In the genomic region with DNA sequence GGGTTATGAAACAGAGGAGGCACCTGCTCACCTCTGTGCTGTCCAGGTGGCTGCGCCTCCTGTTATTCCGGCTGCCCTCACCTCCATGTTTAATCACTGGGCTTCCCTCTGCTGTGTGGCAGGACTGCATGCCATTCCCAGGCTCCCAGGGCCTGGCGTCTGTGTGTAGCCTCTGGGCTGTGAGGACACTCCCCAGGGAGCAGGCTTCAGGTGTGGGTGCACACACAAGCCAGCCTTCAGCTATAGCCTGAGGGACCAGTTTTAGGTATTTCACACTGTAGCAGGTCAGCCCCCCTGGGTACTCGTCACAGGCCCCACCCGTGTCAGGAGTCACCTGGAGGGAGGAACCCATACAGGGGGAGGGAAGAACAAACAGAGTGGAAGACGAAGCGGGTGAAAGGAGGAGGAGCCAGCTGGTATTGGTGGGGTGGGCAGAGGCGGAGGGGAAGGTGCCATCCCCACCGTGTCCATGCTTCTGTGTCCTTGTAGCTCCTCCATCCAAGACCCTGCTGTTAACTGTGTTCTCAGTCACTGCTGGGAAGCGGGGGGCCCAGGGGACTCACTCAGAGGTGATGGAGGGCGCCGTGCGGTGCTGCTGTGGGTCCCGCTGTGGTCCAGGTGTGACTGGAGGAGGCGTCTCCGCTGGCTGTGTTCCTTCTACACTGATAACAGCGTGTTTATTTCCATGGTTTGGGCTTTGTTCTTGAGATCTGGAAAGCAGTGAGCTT, we compare ENCODE assay signal across 19 cellular contexts.
A peak's percentile ranks its signal among the peaks of the same experiment; 100 is the strongest.
DNase-seq lines count a peak whose midpoint lies in the region; ATAC-seq, FAIRE-seq and TF ChIP-seq lines count a peak whose summit lies in the region.
"Had no signal": no experiment of that assay in that cellular context is flagged by ENCODE, and none has a peak within 500 bp of the region (broad histone marks: within the 10 kb centered on the region; RNA-seq: fewer than 3 reads in every experiment).

No MANE protein-coding gene starts in this region.

- in situ Hi-C loops in ACHN (cut with HindIII; ENCODE audit: low pct_ligation_motif_present, low pct_unique_long_range_greater_than_20kb, low sequenced_read_pairs): no loop called here

- H3K27ac ChIP-seq in RWPE1: peak overlapping the region; percentile 5; the same call in 1 of the 2 replicates
- H3K27ac ChIP-seq in smooth muscle cell (ENCODE audit: low read depth): no peak overlapping the region
- H3K27ac ChIP-seq: breast epithelium, PC-9 had no signal

- TF ChIP-seq CTCF in RWPE1 (conservative IDR thresholded peaks at IDR 0.05; ENCODE audit: low read depth) (no peak), mucosa of descending colon (IDR thresholded peaks at IDR 0.05) (no peak), smooth muscle cell (IDR thresholded peaks at IDR 0.05; ENCODE audit: borderline replicate concordance, insufficient read depth, poor library complexity, severe bottlenecking) (no peak)

- H3K27me3 Mint-ChIP-seq in stimulated activated naive CD8-positive, alpha-beta T cell treated with anti-CD3 and anti-CD28 coated beads, Interleukin-15, Interleukin-2, amounts not matched to agents 100 ng/mL and 50 ng/mL, for 24 hours: no peaks in the 10 kb centered on the region
- H3K27me3 Mint-ChIP-seq: T-cell had no signal

- no peak for DNase-seq in stimulated activated naive CD8-positive, alpha-beta T cell treated with anti-CD3 and anti-CD28 coated beads, Interleukin-15, Interleukin-2, amounts not matched to agents 100 U/mL and 50 U/mL, for 24 hours
- no peak for DNase-seq in RWPE1 (ENCODE audit: low spot score)
- DNase-seq in mucosa of descending colon: peak in 1 of 3 donors; percentile 40
- no peak for DNase-seq in smooth muscle cell (lab: John Stamatoyannopoulos, UW; ENCODE audit: unreplicated experiment)
- no peak for DNase-seq in ACHN
- DNase-seq in GM19239 (ENCODE audit: insufficient read length, low spot score): no peak
- DNase-seq: activated CD4-positive, alpha-beta T cell treated with anti-CD3 and anti-CD28 coated beads, Interleukin-2, amount 50 U/mL, for 48 hours; EL; Karpas-422; stimulated activated CD4-positive, alpha-beta T cell treated with anti-CD3 and anti-CD28 coated beads, Interleukin-1b, Interleukin-23, amount 100 ng/mL, for 48 hours; stimulated activated CD8-positive, alpha-beta memory T cell treated with anti-CD3 and anti-CD28 coated beads, Interleukin-4, amount 100 ng/mL, for 48 hours had no signal

- H3K9me3 Mint-ChIP-seq in stimulated activated naive CD8-positive, alpha-beta T cell treated with anti-CD3 and anti-CD28 coated beads, Interleukin-15, Interleukin-2, amounts not matched to agents 100 ng/mL and 50 ng/mL, for 24 hours: no peaks in the 10 kb centered on the region
- H3K9me3 Mint-ChIP-seq: activated T-helper 1 cell treated with anti-CD3 and anti-CD28 coated beads, Interleukin-12 subunit alpha, Interleukin-12 subunit beta, Interleukin-2, Interleukin-4 antibody, amounts not matched to agents 30 ng/mL and 10 ng/mL and 1 ng/mL, durations not matched to agents 14 hours and 24 hours and 36 hours; T-cell had no signal

- H3K36me3 Mint-ChIP-seq in stimulated activated naive CD8-positive, alpha-beta T cell treated with anti-CD3 and anti-CD28 coated beads, Interleukin-15, Interleukin-2, amounts not matched to agents 100 ng/mL and 50 ng/mL, for 24 hours (ENCODE audit: low read depth): peaks cover 49% of the 10 kb centered on the region

- H3K79me2 ChIP-seq in smooth muscle cell (ENCODE audit: low read depth): no peaks in the 10 kb centered on the region

- 82% methylated on average over 17 of the region's 17 CpGs for WGBS in smooth muscle cell (ENCODE audit: low lambda C conversion rate)

- no peak overlapping the region for H2AFZ ChIP-seq in smooth muscle cell (ENCODE audit: low read depth)
- H2AFZ ChIP-seq: PC-9 had no signal

- H3K36me3 ChIP-seq in mucosa of descending colon (ENCODE audit: low read depth) (no peaks in the 10 kb centered on the region), smooth muscle cell (ENCODE audit: low read depth) (no peaks in the 10 kb centered on the region)

- no peak for FAIRE-seq in GM19239 (lab: Jason Lieb, UNC)
- FAIRE-seq: H54 had no signal

- POLR2A ChIA-PET in RWPE1 (lab: Yijun Ruan, JAX; ENCODE audit: low non-redundant PET): no interaction called here

- H3K4me1 ChIP-seq in mucosa of descending colon (ENCODE audit: low read depth) (peaks cover 25% of the 10 kb centered on the region), smooth muscle cell (ENCODE audit: low read depth) (no peaks in the 10 kb centered on the region)
- H3K4me1 ChIP-seq: breast epithelium had no signal

- no peak overlapping the region for H3K9ac ChIP-seq in smooth muscle cell (ENCODE audit: low read depth)

- no peak overlapping the region for H3K4me3 Mint-ChIP-seq in stimulated activated naive CD8-positive, alpha-beta T cell treated with anti-CD3 and anti-CD28 coated beads, Interleukin-15, Interleukin-2, amounts not matched to agents 100 ng/mL and 50 ng/mL, for 24 hours
- H3K4me3 Mint-ChIP-seq: activated T-helper 1 cell treated with anti-CD3 and anti-CD28 coated beads, Interleukin-12 subunit alpha, Interleukin-12 subunit beta, Interleukin-2, Interleukin-4 antibody, amounts not matched to agents 30 ng/mL and 10 ng/mL and 1 ng/mL, durations not matched to agents 14 hours and 24 hours and 36 hours; T-cell had no signal

- H3K9me3 ChIP-seq in mucosa of descending colon: no peaks in the 10 kb centered on the region
- no peaks in the 10 kb centered on the region for H3K9me3 ChIP-seq in smooth muscle cell (replicated peaks; ENCODE audit: low read depth)
- H3K9me3 ChIP-seq: breast epithelium, psoas muscle had no signal

- intact Hi-C loops in mucosa of descending colon (cut with DNase I, micrococcal nuclease): no loop called here

- no peak overlapping the region for H3K4me2 ChIP-seq in smooth muscle cell
- H3K4me2 ChIP-seq: PC-9 had no signal

- peak overlapping the region; percentile 16 for H3K27ac Mint-ChIP-seq in stimulated activated naive CD8-positive, alpha-beta T cell treated with anti-CD3 and anti-CD28 coated beads, Interleukin-15, Interleukin-2, amounts not matched to agents 100 ng/mL and 50 ng/mL, for 24 hours
- H3K27ac Mint-ChIP-seq: activated T-helper 1 cell treated with anti-CD3 and anti-CD28 coated beads, Interleukin-12 subunit alpha, Interleukin-12 subunit beta, Interleukin-2, Interleukin-4 antibody, amounts not matched to agents 30 ng/mL and 10 ng/mL and 1 ng/mL, durations not matched to agents 14 hours and 24 hours and 36 hours had no signal

- H3K4me1 Mint-ChIP-seq in stimulated activated naive CD8-positive, alpha-beta T cell treated with anti-CD3 and anti-CD28 coated beads, Interleukin-15, Interleukin-2, amounts not matched to agents 100 ng/mL and 50 ng/mL, for 24 hours (ENCODE audit: low read depth): peaks cover 38% of the 10 kb centered on the region

- H3K27me3 ChIP-seq in smooth muscle cell (ENCODE audit: low read depth): no peaks in the 10 kb centered on the region
- H3K27me3 ChIP-seq: breast epithelium had no signal

- H3K4me3 ChIP-seq in mucosa of descending colon (no peak overlapping the region), smooth muscle cell (no peak overlapping the region)
- H3K4me3 ChIP-seq: breast epithelium, PC-9, psoas muscle had no signal

- ATAC-seq in stimulated activated naive CD8-positive, alpha-beta T cell treated with anti-CD3 and anti-CD28 coated beads, Interleukin-15, Interleukin-2, amounts not matched to agents 100 U/mL and 50 U/mL, for 24 hours: no peak
- ATAC-seq in mucosa of descending colon: peak; percentile 1
- no peak for ATAC-seq in HG02642 (IDR thresholded peaks at IDR 0.05; ENCODE audit: poor library complexity, unreplicated experiment)

- H4K20me1 ChIP-seq in smooth muscle cell (ENCODE audit: low read depth): peaks cover 8% of the 10 kb centered on the region

- H3F3A ChIP-seq in smooth muscle cell (ENCODE audit: low read depth): no peaks in the 10 kb centered on the region

- CTCF ChIA-PET in RWPE1 (lab: Yijun Ruan, JAX): no interaction called here
